ENCODE assay signal across 8 cellular contexts in genomic region chr10:102919992-102920736, GRCh38. TPM values are rescaled to one million over a fixed set of nuclear protein-coding genes. Genes with fewer than 3 reads are reported as not detected.
DNase-seq lines count a peak whose midpoint lies in the region; ATAC-seq and TF ChIP-seq lines count a peak whose summit lies in the region.

No MANE protein-coding gene starts in this region.

- peak overlapping the region; percentile 71 for H3K4me2 ChIP-seq in GM23248 (ENCODE audit: unreplicated experiment)
- peak overlapping the region; percentile 18 for H3K4me2 ChIP-seq in SU-DHL-6 (ENCODE audit: low read depth, low read length, poor library complexity, severe bottlenecking)

- in situ Hi-C loops in GM23248 (cut with MboI) (loop anchor here (10.0 kb wide), 2 partner anchors 135 to 315 kb away; no protein-coding TSS in a partner anchor), gastrocnemius medialis (cut with MboI; ENCODE audit: low sequenced_read_pairs in 4 of 4) (loop anchor here (5.0 to 10.0 kb wide), 3 partner anchors 142 to 322 kb away; no protein-coding TSS in a partner anchor)

- ATAC-seq in gastrocnemius medialis (no peak), GM19463 (IDR thresholded peaks at IDR 0.05; ENCODE audit: unreplicated experiment) (no peak)

- TF ChIP-seq POLR2A in gastrocnemius medialis (IDR thresholded peaks at IDR 0.05): no peak

- peak overlapping the region; percentile 97; the same call in 1 of the 2 replicates for H2AFZ ChIP-seq in GM23248
- H2AFZ ChIP-seq in SU-DHL-6 (ENCODE audit: low read depth, low read length, severe bottlenecking): no peak overlapping the region

- H3K27ac ChIP-seq in GM23248 (no peak overlapping the region), SU-DHL-6 (ENCODE audit: low read depth, low read length) (no peak overlapping the region), gastrocnemius medialis (no peak overlapping the region)

- intact Hi-C loops in gastrocnemius medialis (cut with DNase I; ENCODE audit: low total_unique reads): loop anchor here (2.0 to 5.0 kb wide), 2 partner anchors 273 to 477 kb away; partner anchors contain the start of genes ATP5MK, NT5C2 and PDCD11

- H3K9ac ChIP-seq in GM23248 (no peak overlapping the region), SU-DHL-6 (ENCODE audit: low read length) (no peak overlapping the region)

- H3K79me2 ChIP-seq in GM23248 (ENCODE audit: insufficient read depth) (no peaks in the 10 kb centered on the region), SU-DHL-6 (ENCODE audit: insufficient read depth, low read length) (no peaks in the 10 kb centered on the region)

- H3K9me2 ChIP-seq in GM23248 (ENCODE audit: insufficient read depth) (no peaks in the 10 kb centered on the region), SU-DHL-6 (replicated peaks; ENCODE audit: insufficient read depth, low read length) (no peaks in the 10 kb centered on the region)

- no peak for DNase-seq in GM23248
- DNase-seq in fibroblast of the aortic adventitia (ENCODE audit: low read depth): peak; percentile 14
- no peak for DNase-seq in gastrocnemius medialis
- DNase-seq in NCI-H2107 treated with DMSO at 0.1 percent for 48 hours (lab: John Stamatoyannopoulos, UW; ENCODE audit: unreplicated experiment): no peak
- DNase-seq in NCI-H1092 treated with DMSO at 0.1 percent for 48 hours (lab: John Stamatoyannopoulos, UW): no peak
- no peak for DNase-seq in OCI-M2 (lab: John Stamatoyannopoulos, UW; ENCODE audit: unreplicated experiment)

- 41 to 42% methylated on average over 9 of the region's 9 CpGs for WGBS in GM23248 (ENCODE audit: low coverage in 1 of 2, low lambda C conversion rate in 2 of 2, missing lambda C conversion rate in 2 of 2), 2 experiments

- H3F3A ChIP-seq in GM23248 (ENCODE audit: insufficient read depth) (no peaks in the 10 kb centered on the region), SU-DHL-6 (ENCODE audit: insufficient read depth) (no peaks in the 10 kb centered on the region)

- H3K4me1 ChIP-seq in GM23248 (ENCODE audit: insufficient read depth) (no peaks in the 10 kb centered on the region), gastrocnemius medialis (peaks cover 30 to 32% of the 10 kb centered on the region in 2 donors)

- H3K27me3 ChIP-seq in GM23248 (replicated peaks; ENCODE audit: insufficient read depth) (no peaks in the 10 kb centered on the region), SU-DHL-6 (ENCODE audit: low read length) (no peaks in the 10 kb centered on the region), gastrocnemius medialis (no peaks in the 10 kb centered on the region)

- H4K20me1 ChIP-seq in GM23248 (ENCODE audit: insufficient read depth): no peaks in the 10 kb centered on the region
- no peaks in the 10 kb centered on the region for H4K20me1 ChIP-seq in SU-DHL-6 (ENCODE audit: low read depth, low read length)

- no peaks in the 10 kb centered on the region for H3K36me3 ChIP-seq in GM23248 (ENCODE audit: low read depth)
- H3K36me3 ChIP-seq in SU-DHL-6 (ENCODE audit: low read length): no peaks in the 10 kb centered on the region
- no peaks in the 10 kb centered on the region for H3K36me3 ChIP-seq in gastrocnemius medialis

- no peak for TF ChIP-seq CTCF in SU-DHL-6 (IDR thresholded peaks at IDR 0.05; ENCODE audit: insufficient read depth, low read length, poor library complexity, severe bottlenecking)
- no peak for TF ChIP-seq CTCF in fibroblast of the aortic adventitia (IDR thresholded peaks at IDR 0.05; ENCODE audit: insufficient read depth, low read length)
- no peak for TF ChIP-seq CTCF in gastrocnemius medialis (IDR thresholded peaks at IDR 0.05 in 4 of 5, conservative IDR thresholded peaks at IDR 0.05 in 1 of 5)

- H3K9me3 ChIP-seq in GM23248 (ENCODE audit: low read depth): no peaks in the 10 kb centered on the region
- no peaks in the 10 kb centered on the region for H3K9me3 ChIP-seq in SU-DHL-6 (ENCODE audit: insufficient read depth, low read length)
- no peaks in the 10 kb centered on the region for H3K9me3 ChIP-seq in gastrocnemius medialis

- H3K4me3 ChIP-seq in GM23248 (peak overlapping the region; percentile 87), SU-DHL-6 (ENCODE audit: insufficient read depth, low read length, poor library complexity, severe bottlenecking) (no peak overlapping the region), fibroblast of the aortic adventitia (ENCODE audit: low read depth, low read length) (peak overlapping the region; percentile 94), gastrocnemius medialis (peak overlapping the region; percentile 80 to 95 (median 92))

RNA-seq across cellular contexts. Expression of gene CNNM2, which starts 2.1 kb away (rescaled TPM):
- 4.0 and 5.7 TPM in 2 replicates for total RNA-seq in GM23248 (2014; rRNA removed; shearing (Covaris generic))
- polyA plus RNA-seq in GM23248 (2016; fragmentation: Nextera tagmentation; extraction: Ambion mirVana): 1.0 and 1.3 TPM in 2 replicates
- total RNA-seq in fibroblast of the aortic adventitia (ENCODE audit: low replicate concordance) (5.7 and 6.1 TPM in 2 replicates), gastrocnemius medialis (1 to 10 TPM; 1.1 to 3.2 (median 2.0) TPM)

RNA-seq across cellular contexts. Expression of gene AS3MT, which starts 50.9 kb away (rescaled TPM):
- total RNA-seq in GM23248 (2014; rRNA removed; shearing (Covaris generic)): 1.3 and 2.3 TPM in 2 replicates
- 0.49 and 1.2 TPM in 2 replicates for polyA plus RNA-seq in GM23248 (2016; fragmentation: Nextera tagmentation; extraction: Ambion mirVana)
- total RNA-seq in fibroblast of the aortic adventitia (ENCODE audit: low replicate concordance): 2.9 and 7.0 TPM in 2 replicates
- total RNA-seq in gastrocnemius medialis: 1 to 10 TPM in 3 of 4 donors, under 1 TPM in 1; 0.91 to 5.6 (median 4.8) TPM
